Comparison of ENCODE assay signal across 26 cellular contexts in the genomic region with DNA sequence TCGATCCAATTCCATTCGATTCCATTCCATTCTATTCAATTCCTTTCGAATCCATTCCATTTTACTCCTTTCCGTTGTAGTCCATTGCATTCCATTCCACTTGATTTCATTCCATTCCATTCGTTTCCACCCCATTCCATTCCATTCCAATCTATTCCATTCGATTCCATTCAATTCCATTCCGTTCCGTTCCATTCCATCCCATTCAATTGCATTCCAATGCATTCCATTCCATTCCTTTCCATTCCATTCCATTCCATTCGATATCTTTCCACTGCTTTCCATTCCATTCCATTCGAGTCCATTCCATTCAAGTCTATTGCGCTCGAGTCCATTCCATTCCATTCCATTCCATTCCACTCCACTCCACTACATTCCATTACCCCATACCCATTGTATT.
"Had no signal": no experiment of that assay in that cellular context is flagged by ENCODE, and none has a peak within 500 bp of the region (broad histone marks: within the 10 kb centered on the region; RNA-seq: fewer than 3 reads in every experiment).

No MANE protein-coding gene starts in this region.

- ATAC-seq: heart right ventricle; left colon; natural killer cell; right cardiac atrium; stimulated activated memory B cell treated with anti-CD40 and anti-IgM and Interleukin-4, amounts not matched to agents 10 μg/mL and 1 μg/mL and 100 μg/mL, for 72 hours; stimulated activated naive CD8-positive, alpha-beta T cell treated with anti-CD3 and anti-CD28 coated beads, Interleukin-15, Interleukin-2, amounts not matched to agents 100 U/mL and 50 U/mL, for 24 hours had no signal

- DNase-seq: effector CD8-positive, alpha-beta T cell; esophagus squamous epithelium; foreskin melanocyte; glutamatergic neuron; heart right ventricle; hippocampal formation; immature natural killer cell; islet precursor cell; kidney glomerular epithelial cell; left colon; left ventricle myocardium inferior; lower lobe of right lung; natural killer cell; occipital lobe; ovary; posterior cingulate gyrus; psoas muscle; right cardiac atrium; spleen; stimulated activated CD4-positive, alpha-beta T cell treated with anti-CD3 and anti-CD28 coated beads, Interleukin-4, amount 100 ng/mL, for 4 hours; stimulated activated naive CD8-positive, alpha-beta T cell treated with anti-CD3 and anti-CD28 coated beads, Interleukin-15, Interleukin-2, amounts not matched to agents 100 U/mL and 50 U/mL, for 24 hours; transverse colon; upper lobe of right lung; uterus had no signal

- H3K27ac ChIP-seq: esophagus squamous epithelium, heart right ventricle, left ventricle myocardium inferior, lower lobe of right lung, ovary, psoas muscle, skin epidermis, spleen, transverse colon, upper lobe of right lung, uterus had no signal

- H3K9me3 ChIP-seq: left ventricle myocardium inferior had no signal

- H3K27me3 ChIP-seq: esophagus squamous epithelium, heart right ventricle, ovary, spleen, transverse colon, upper lobe of right lung, uterus had no signal

- H3K4me1 ChIP-seq: esophagus squamous epithelium, heart right ventricle, left ventricle myocardium inferior, lower lobe of right lung, psoas muscle, spleen, transverse colon, upper lobe of right lung, uterus had no signal

- H3K4me3 ChIP-seq: esophagus squamous epithelium, heart right ventricle, left ventricle myocardium inferior, lower lobe of right lung, ovary, psoas muscle, skin epidermis, spleen, transverse colon, upper lobe of right lung, uterus had no signal

- H3K36me3 ChIP-seq: esophagus squamous epithelium, heart right ventricle, left ventricle myocardium inferior, lower lobe of right lung, ovary, spleen, transverse colon, upper lobe of right lung, uterus had no signal
